Comparison of ENCODE assay signal across 10 cellular contexts in genomic region chr19:27851543-27852060, GRCh38.
"Had no signal": no experiment of that assay in that cellular context is flagged by ENCODE, and none has a peak within 500 bp of the region (broad histone marks: within the 10 kb centered on the region; RNA-seq: fewer than 3 reads in every experiment).

No MANE protein-coding gene starts in this region.

- DNase-seq: H9, HFFc6, KG1 had no signal

- H2AFZ ChIP-seq: GM23338 had no signal

- H3K4me2 ChIP-seq: GM23338 had no signal

- H3K27ac ChIP-seq: HL-60 had no signal

- FAIRE-seq: H1, H54, HepG2, K562 had no signal

- ATAC-seq: GM23338, HCT116, HepG2, K562 had no signal

- H3K4me3 ChIP-seq: GM23338, K562 had no signal
